Comparison of ENCODE assay signal across 2 cellular contexts in genomic region chr7:38831262-38831661, GRCh38.
TF ChIP-seq lines count a peak whose summit lies in the region.

No MANE protein-coding gene starts in this region.

TF ChIP-seq in GM23338, 12 proteins besides CTCF, POLR2A, EP300 and RAD21 (continued from another document):
- TF ChIP-seq, protein P1, sequence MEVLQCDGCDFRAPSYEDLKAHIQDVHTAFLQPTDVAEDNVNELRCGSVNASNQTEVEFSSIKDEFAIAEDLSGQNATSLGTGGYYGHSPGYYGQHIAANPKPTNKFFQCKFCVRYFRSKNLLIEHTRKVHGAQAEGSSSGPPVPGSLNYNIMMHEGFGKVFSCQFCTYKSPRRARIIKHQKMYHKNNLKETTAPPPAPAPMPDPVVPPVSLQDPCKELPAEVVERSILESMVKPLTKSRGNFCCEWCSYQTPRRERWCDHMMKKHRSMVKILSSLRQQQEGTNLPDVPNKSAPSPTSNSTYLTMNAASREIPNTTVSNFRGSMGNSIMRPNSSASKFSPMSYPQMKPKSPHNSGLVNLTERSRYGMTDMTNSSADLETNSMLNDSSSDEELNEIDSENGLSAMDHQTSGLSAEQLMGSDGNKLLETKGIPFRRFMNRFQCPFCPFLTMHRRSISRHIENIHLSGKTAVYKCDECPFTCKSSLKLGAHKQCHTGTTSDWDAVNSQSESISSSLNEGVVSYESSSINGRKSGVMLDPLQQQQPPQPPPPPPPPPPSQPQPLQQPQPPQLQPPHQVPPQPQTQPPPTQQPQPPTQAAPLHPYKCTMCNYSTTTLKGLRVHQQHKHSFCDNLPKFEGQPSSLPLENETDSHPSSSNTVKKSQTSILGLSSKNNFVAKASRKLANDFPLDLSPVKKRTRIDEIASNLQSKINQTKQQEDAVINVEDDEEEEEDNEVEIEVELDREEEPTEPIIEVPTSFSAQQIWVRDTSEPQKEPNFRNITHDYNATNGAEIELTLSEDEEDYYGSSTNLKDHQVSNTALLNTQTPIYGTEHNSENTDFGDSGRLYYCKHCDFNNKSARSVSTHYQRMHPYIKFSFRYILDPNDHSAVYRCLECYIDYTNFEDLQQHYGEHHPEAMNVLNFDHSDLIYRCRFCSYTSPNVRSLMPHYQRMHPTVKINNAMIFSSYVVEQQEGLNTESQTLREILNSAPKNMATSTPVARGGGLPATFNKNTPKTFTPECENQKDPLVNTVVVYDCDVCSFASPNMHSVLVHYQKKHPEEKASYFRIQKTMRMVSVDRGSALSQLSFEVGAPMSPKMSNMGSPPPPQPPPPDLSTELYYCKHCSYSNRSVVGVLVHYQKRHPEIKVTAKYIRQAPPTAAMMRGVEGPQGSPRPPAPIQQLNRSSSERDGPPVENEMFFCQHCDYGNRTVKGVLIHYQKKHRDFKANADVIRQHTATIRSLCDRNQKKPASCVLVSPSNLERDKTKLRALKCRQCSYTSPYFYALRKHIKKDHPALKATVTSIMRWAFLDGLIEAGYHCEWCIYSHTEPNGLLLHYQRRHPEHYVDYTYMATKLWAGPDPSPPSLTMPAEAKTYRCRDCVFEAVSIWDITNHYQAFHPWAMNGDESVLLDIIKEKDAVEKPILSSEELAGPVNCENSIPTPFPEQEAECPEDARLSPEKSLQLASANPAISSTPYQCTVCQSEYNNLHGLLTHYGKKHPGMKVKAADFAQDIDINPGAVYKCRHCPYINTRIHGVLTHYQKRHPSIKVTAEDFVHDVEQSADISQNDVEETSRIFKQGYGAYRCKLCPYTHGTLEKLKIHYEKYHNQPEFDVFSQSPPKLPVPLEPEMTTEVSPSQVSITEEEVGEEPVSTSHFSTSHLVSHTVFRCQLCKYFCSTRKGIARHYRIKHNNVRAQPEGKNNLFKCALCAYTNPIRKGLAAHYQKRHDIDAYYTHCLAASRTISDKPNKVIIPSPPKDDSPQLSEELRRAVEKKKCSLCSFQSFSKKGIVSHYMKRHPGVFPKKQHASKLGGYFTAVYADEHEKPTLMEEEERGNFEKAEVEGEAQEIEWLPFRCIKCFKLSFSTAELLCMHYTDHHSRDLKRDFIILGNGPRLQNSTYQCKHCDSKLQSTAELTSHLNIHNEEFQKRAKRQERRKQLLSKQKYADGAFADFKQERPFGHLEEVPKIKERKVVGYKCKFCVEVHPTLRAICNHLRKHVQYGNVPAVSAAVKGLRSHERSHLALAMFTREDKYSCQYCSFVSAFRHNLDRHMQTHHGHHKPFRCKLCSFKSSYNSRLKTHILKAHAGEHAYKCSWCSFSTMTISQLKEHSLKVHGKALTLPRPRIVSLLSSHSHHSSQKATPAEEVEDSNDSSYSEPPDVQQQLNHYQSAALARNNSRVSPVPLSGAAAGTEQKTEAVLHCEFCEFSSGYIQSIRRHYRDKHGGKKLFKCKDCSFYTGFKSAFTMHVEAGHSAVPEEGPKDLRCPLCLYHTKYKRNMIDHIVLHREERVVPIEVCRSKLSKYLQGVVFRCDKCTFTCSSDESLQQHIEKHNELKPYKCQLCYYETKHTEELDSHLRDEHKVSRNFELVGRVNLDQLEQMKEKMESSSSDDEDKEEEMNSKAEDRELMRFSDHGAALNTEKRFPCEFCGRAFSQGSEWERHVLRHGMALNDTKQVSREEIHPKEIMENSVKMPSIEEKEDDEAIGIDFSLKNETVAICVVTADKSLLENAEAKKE (CRISPR knock-in tag; IDR thresholded peaks at IDR 0.05): no peak
- no peak for TF ChIP-seq EZH2 (IDR thresholded peaks at IDR 0.05; ENCODE audit: low read depth, unreplicated experiment)
- TF ChIP-seq EZH2phosphoT487 (IDR thresholded peaks at IDR 0.05; ENCODE audit: unreplicated experiment): no peak
- no peak for TF ChIP-seq JUNB (IDR thresholded peaks at IDR 0.05; ENCODE audit: unreplicated experiment)
- no peak for TF ChIP-seq POLR2AphosphoS5 (IDR thresholded peaks at IDR 0.05; ENCODE audit: low read depth)
- no peak for TF ChIP-seq ZNF331 (CRISPR knock-in tag; IDR thresholded peaks at IDR 0.05; ENCODE audit: low read depth)
- TF ChIP-seq NANOG (IDR thresholded peaks at IDR 0.05; ENCODE audit: borderline replicate concordance): no peak
- no peak for TF ChIP-seq ZNF114 (CRISPR knock-in tag; IDR thresholded peaks at IDR 0.05)
- TF ChIP-seq, protein P2, sequence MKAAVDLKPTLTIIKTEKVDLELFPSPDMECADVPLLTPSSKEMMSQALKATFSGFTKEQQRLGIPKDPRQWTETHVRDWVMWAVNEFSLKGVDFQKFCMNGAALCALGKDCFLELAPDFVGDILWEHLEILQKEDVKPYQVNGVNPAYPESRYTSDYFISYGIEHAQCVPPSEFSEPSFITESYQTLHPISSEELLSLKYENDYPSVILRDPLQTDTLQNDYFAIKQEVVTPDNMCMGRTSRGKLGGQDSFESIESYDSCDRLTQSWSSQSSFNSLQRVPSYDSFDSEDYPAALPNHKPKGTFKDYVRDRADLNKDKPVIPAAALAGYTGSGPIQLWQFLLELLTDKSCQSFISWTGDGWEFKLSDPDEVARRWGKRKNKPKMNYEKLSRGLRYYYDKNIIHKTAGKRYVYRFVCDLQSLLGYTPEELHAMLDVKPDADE (IDR thresholded peaks at IDR 0.05): no peak
- no peak for TF ChIP-seq CREB1 (CRISPR knock-in tag; IDR thresholded peaks at IDR 0.05; ENCODE audit: low read depth)
- TF ChIP-seq, protein P3, sequence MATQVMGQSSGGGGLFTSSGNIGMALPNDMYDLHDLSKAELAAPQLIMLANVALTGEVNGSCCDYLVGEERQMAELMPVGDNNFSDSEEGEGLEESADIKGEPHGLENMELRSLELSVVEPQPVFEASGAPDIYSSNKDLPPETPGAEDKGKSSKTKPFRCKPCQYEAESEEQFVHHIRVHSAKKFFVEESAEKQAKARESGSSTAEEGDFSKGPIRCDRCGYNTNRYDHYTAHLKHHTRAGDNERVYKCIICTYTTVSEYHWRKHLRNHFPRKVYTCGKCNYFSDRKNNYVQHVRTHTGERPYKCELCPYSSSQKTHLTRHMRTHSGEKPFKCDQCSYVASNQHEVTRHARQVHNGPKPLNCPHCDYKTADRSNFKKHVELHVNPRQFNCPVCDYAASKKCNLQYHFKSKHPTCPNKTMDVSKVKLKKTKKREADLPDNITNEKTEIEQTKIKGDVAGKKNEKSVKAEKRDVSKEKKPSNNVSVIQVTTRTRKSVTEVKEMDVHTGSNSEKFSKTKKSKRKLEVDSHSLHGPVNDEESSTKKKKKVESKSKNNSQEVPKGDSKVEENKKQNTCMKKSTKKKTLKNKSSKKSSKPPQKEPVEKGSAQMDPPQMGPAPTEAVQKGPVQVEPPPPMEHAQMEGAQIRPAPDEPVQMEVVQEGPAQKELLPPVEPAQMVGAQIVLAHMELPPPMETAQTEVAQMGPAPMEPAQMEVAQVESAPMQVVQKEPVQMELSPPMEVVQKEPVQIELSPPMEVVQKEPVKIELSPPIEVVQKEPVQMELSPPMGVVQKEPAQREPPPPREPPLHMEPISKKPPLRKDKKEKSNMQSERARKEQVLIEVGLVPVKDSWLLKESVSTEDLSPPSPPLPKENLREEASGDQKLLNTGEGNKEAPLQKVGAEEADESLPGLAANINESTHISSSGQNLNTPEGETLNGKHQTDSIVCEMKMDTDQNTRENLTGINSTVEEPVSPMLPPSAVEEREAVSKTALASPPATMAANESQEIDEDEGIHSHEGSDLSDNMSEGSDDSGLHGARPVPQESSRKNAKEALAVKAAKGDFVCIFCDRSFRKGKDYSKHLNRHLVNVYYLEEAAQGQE (IDR thresholded peaks at IDR 0.05; ENCODE audit: unreplicated experiment): no peak

TF ChIP-seq in H1, 55 proteins besides CTCF, POLR2A, EP300 and RAD21 (continued from another document):
- TF ChIP-seq SIN3A (conservative IDR thresholded peaks at IDR 0.05 in 1 of 2, IDR thresholded peaks at IDR 0.05 in 1 of 2; ENCODE audit: low read depth in 1 of 2, low read length in 2 of 2) (no peak), KDM5A (IDR thresholded peaks at IDR 0.05; ENCODE audit: low read length) (no peak), GTF2F1 (IDR thresholded peaks at IDR 0.05; ENCODE audit: borderline replicate concordance, low read depth, low read length) (no peak), SRF (IDR thresholded peaks at IDR 0.05; ENCODE audit: low read depth, low read length) (no peak), ATF2 (IDR thresholded peaks at IDR 0.05; ENCODE audit: low read length) (no peak), MAFK (IDR thresholded peaks at IDR 0.05; ENCODE audit: low read depth, low read length) (no peak), CHD7 (IDR thresholded peaks at IDR 0.05; ENCODE audit: insufficient replicate concordance, low read length) (no peak), CREB1 (IDR thresholded peaks at IDR 0.05) (no peak), SP1 (IDR thresholded peaks at IDR 0.05; ENCODE audit: low read depth, low read length) (no peak), CBX5 (IDR thresholded peaks at IDR 0.05; ENCODE audit: low read depth, low read length) (no peak), ZNF274 (IDR thresholded peaks at IDR 0.05; ENCODE audit: borderline replicate concordance, extremely low read depth, low read length) (no peak)
